Comparison of ENCODE assay signal across 13 cellular contexts in genomic region chr2:39175391-39175790, GRCh38. TPM values are rescaled to one million over a fixed set of nuclear protein-coding genes. Genes with fewer than 3 reads are reported as not detected.
DNase-seq lines count a peak whose midpoint lies in the region; ATAC-seq and TF ChIP-seq lines count a peak whose summit lies in the region.
"Had no signal": no experiment of that assay in that cellular context is flagged by ENCODE, and none has a peak within 500 bp of the region (broad histone marks: within the 10 kb centered on the region; RNA-seq: fewer than 3 reads in every experiment).

No MANE protein-coding gene starts in this region.

- POLR2A ChIA-PET in MCF 10A (lab: Yijun Ruan, JAX): interaction anchor here (0.5 to 1.0 kb wide), 3 partner anchors 51 to 169 kb away, joined by 3 to 5 read pairs (median 3); no protein-coding TSS in a partner anchor

- H3K9ac ChIP-seq in adipocyte (ENCODE audit: low read length): no peak overlapping the region
- H3K9ac ChIP-seq: BLaER1 treated with 17β-estradiol and CSF1 and Interleukin-3, amounts not matched to agents 10 nM and 100 nM; GM23248 had no signal

- H3K4me3 ChIP-seq in breast epithelium: no peak overlapping the region
- H3K4me3 ChIP-seq in adipocyte (ENCODE audit: low read length): no peak overlapping the region
- no peak overlapping the region for H3K4me3 ChIP-seq in epithelial cell of esophagus (ENCODE audit: low read length)
- H3K4me3 ChIP-seq in H7 (ENCODE audit: insufficient read depth, low read depth, low read length): no peak overlapping the region
- no peak overlapping the region for H3K4me3 ChIP-seq in upper lobe of left lung
- H3K4me3 ChIP-seq: BLaER1 treated with 17β-estradiol and CSF1 and Interleukin-3, amounts not matched to agents 10 nM and 100 nM; GM23248 had no signal

- DNase-seq in MCF 10A (ENCODE audit: unreplicated experiment): peak; percentile 1
- DNase-seq in breast epithelium (ENCODE audit: low spot score in 2 of 2): no peak
- peak; percentile 29 for DNase-seq in adipocyte (ENCODE audit: low read depth)
- peak; percentile 48 for DNase-seq in epithelial cell of esophagus (ENCODE audit: low read depth)
- DNase-seq in activated effector memory CD4-positive, alpha-beta T cell treated with Interleukin-2 at 50 U/mL for 16 hours: no peak
- no peak for DNase-seq in H7
- no peak for DNase-seq in upper lobe of left lung
- DNase-seq: Calu3; CD8-positive, alpha-beta T cell; GM23248; HCEC 1CT had no signal

- H3K27me3 ChIP-seq in breast epithelium (no peaks in the 10 kb centered on the region), adipocyte (replicated peaks; ENCODE audit: control insufficient read depth, insufficient read depth, low read length) (no peaks in the 10 kb centered on the region), H7 (ENCODE audit: control insufficient read depth, insufficient read depth, low read length) (no peaks in the 10 kb centered on the region), upper lobe of left lung (no peaks in the 10 kb centered on the region)
- H3K27me3 ChIP-seq: BLaER1 treated with 17β-estradiol and CSF1 and Interleukin-3, amounts not matched to agents 10 nM and 100 nM had no signal

- peaks cover 5% of the 10 kb centered on the region for H3K4me1 Mint-ChIP-seq in MCF 10A (ENCODE audit: insufficient read depth, unreplicated experiment)
- H3K4me1 Mint-ChIP-seq: B cell had no signal

- H3K4me3 Mint-ChIP-seq in MCF 10A (ENCODE audit: unreplicated experiment): no peak overlapping the region
- H3K4me3 Mint-ChIP-seq: B cell; CD8-positive, alpha-beta T cell had no signal

- no TSS peak for BruUV-seq in MCF 10A (replicated peaks; lab: Mats Ljungman, UMichigan)

- no peak for TF ChIP-seq CTCF in MCF 10A (IDR thresholded peaks at IDR 0.05; ENCODE audit: unreplicated experiment)
- no peak for TF ChIP-seq CTCF in breast epithelium (IDR thresholded peaks at IDR 0.05)
- TF ChIP-seq CTCF in epithelial cell of esophagus (IDR thresholded peaks at IDR 0.05; ENCODE audit: insufficient read depth, low read depth, low read length, missing control alignments): no peak
- no peak for TF ChIP-seq CTCF in upper lobe of left lung (IDR thresholded peaks at IDR 0.05)

- no peaks in the 10 kb centered on the region for H3K9me3 Mint-ChIP-seq in MCF 10A (ENCODE audit: unreplicated experiment)
- H3K9me3 Mint-ChIP-seq: CD8-positive, alpha-beta T cell had no signal

- H3K27ac Mint-ChIP-seq in MCF 10A (ENCODE audit: low read depth, unreplicated experiment): no peak overlapping the region
- H3K27ac Mint-ChIP-seq: B cell; CD8-positive, alpha-beta T cell had no signal

- no peak for ATAC-seq in upper lobe of left lung (ENCODE audit: low FRiP score in 2 of 2)
- ATAC-seq: CD8-positive, alpha-beta T cell had no signal

- H3K4me1 ChIP-seq in breast epithelium (no peaks in the 10 kb centered on the region), adipocyte (ENCODE audit: control insufficient read depth, insufficient read depth, low read length) (peaks cover 3% of the 10 kb centered on the region), upper lobe of left lung (no peaks in the 10 kb centered on the region)
- H3K4me1 ChIP-seq: BLaER1 treated with 17β-estradiol and CSF1 and Interleukin-3, amounts not matched to agents 10 nM and 100 nM had no signal

- TF ChIP-seq EP300 in upper lobe of left lung (IDR thresholded peaks at IDR 0.05): no peak

- CTCF ChIA-PET in MCF 10A (lab: Yijun Ruan, JAX): interaction anchor here (0.6 to 0.9 kb wide), 2 partner anchors 48 to 52 kb away, joined by 3 to 4 read pairs; no protein-coding TSS in a partner anchor

- H3K36me3 Mint-ChIP-seq in MCF 10A (ENCODE audit: insufficient read depth, unreplicated experiment): peaks cover 4% of the 10 kb centered on the region
- H3K36me3 Mint-ChIP-seq: CD8-positive, alpha-beta T cell had no signal

- no peak for TF ChIP-seq POLR2A in breast epithelium (IDR thresholded peaks at IDR 0.05)
- TF ChIP-seq POLR2A in upper lobe of left lung (IDR thresholded peaks at IDR 0.05): no peak

- intact Hi-C loops in MCF 10A (cut with micrococcal nuclease) (no loop called here), breast epithelium (cut with DNase I; ENCODE audit: low total_unique reads) (no loop called here)

- H3K36me3 ChIP-seq in breast epithelium (no peaks in the 10 kb centered on the region), adipocyte (ENCODE audit: control insufficient read depth, insufficient read depth, low read length, severe bottlenecking) (peaks cover 11% of the 10 kb centered on the region), H7 (replicated peaks; ENCODE audit: control insufficient read depth, insufficient read depth, low read length) (no peaks in the 10 kb centered on the region), upper lobe of left lung (no peaks in the 10 kb centered on the region)
- H3K36me3 ChIP-seq: BLaER1 treated with 17β-estradiol and CSF1 and Interleukin-3, amounts not matched to agents 10 nM and 100 nM had no signal

- H3K27ac ChIP-seq in breast epithelium (no peak overlapping the region), upper lobe of left lung (no peak overlapping the region)
- H3K27ac ChIP-seq: BLaER1 treated with 17β-estradiol and CSF1 and Interleukin-3, amounts not matched to agents 10 nM and 100 nM; GM23248 had no signal

- 77 to 79% methylated on average over 2 of the region's 2 CpGs for WGBS in upper lobe of left lung, 2 donors

- H3K9me3 ChIP-seq in breast epithelium (no peaks in the 10 kb centered on the region), adipocyte (ENCODE audit: control insufficient read depth, low read length) (no peaks in the 10 kb centered on the region), upper lobe of left lung (no peaks in the 10 kb centered on the region)
- H3K9me3 ChIP-seq: BLaER1 treated with 17β-estradiol and CSF1 and Interleukin-3, amounts not matched to agents 10 nM and 100 nM had no signal

- no peaks in the 10 kb centered on the region for H3K27me3 Mint-ChIP-seq in MCF 10A (ENCODE audit: insufficient read depth, unreplicated experiment)
- H3K27me3 Mint-ChIP-seq: B cell had no signal

RNA-seq across cellular contexts. Expression of gene SOS1, which starts 54.5 kb away (rescaled TPM):
- 18.5 and 23.3 TPM in 2 replicates for total RNA-seq in MCF 10A (2022)
- total RNA-seq in breast epithelium: 10 to 100 TPM; 33.4 to 49.0 (median 37.0) TPM
- total RNA-seq in H7 (2014; rRNA removed; shearing (Covaris generic)): 8.4 and 22.0 TPM in 2 replicates
- total RNA-seq in upper lobe of left lung: 10 to 100 TPM; 10.4 to 51.2 (median 25.3) TPM

Comparison
In these comparisons a context has a peak if more than half of its experiments do, and no peak if none do; other contexts are left out.
1. DNase-seq: peak in MCF 10A (single experiment), adipocyte (single experiment) and epithelial cell of esophagus (single experiment); none in breast epithelium (0 of 2), activated effector memory CD4-positive, alpha-beta T cell treated with Interleukin-2 at 50 U/mL for 16 hours (single experiment), H7 (single experiment) and upper lobe of left lung (0 of 2).